ENCODE assay signal across 8 cellular contexts in genomic region chr22:38788417-38788816, GRCh38. TPM values are rescaled to one million over a fixed set of nuclear protein-coding genes. Genes with fewer than 3 reads are reported as not detected.
A peak's percentile ranks its signal among the peaks of the same experiment; 100 is the strongest.
DNase-seq lines count a peak whose midpoint lies in the region; ATAC-seq and TF ChIP-seq lines count a peak whose summit lies in the region.

No MANE protein-coding gene starts in this region.

- H3K9me3 Mint-ChIP-seq in MCF 10A (ENCODE audit: unreplicated experiment), result no peaks in the 10 kb centered on the region

- H3K27me3 Mint-ChIP-seq in MCF 10A (ENCODE audit: insufficient read depth, unreplicated experiment), result no peaks in the 10 kb centered on the region

- H3K36me3 Mint-ChIP-seq in MCF 10A (ENCODE audit: insufficient read depth, unreplicated experiment), result peaks cover 19% of the 10 kb centered on the region

- TF ChIP-seq CTCF in MCF 10A (IDR thresholded peaks at IDR 0.05; ENCODE audit: unreplicated experiment) (no peak), right lobe of liver (IDR thresholded peaks at IDR 0.05) (no peak), tibial artery (IDR thresholded peaks at IDR 0.05) (no peak)

- H3K9me3 ChIP-seq in right lobe of liver (no peaks in the 10 kb centered on the region), tibial artery (no peaks in the 10 kb centered on the region)

- H3K4me1 ChIP-seq in right lobe of liver (no peaks in the 10 kb centered on the region), tibial artery (peaks cover 0 to 50% (median 21%) of the 10 kb centered on the region in 4 donors)

- TF ChIP-seq POLR2A in right lobe of liver (IDR thresholded peaks at IDR 0.05), result no peak

- peak overlapping the region; percentile 51 for H3K27ac Mint-ChIP-seq in MCF 10A (ENCODE audit: low read depth, unreplicated experiment)

- H3K27me3 ChIP-seq in right lobe of liver (no peaks in the 10 kb centered on the region), tibial artery (no peaks in the 10 kb centered on the region), H7 (ENCODE audit: control insufficient read depth, insufficient read depth, low read length) (no peaks in the 10 kb centered on the region)

- H3K4me3 ChIP-seq in right lobe of liver (no peak overlapping the region), tibial artery (no peak overlapping the region), H7 (ENCODE audit: insufficient read depth, low read depth, low read length) (no peak overlapping the region)

- POLR2A ChIA-PET in MCF 10A (lab: Yijun Ruan, JAX), result no interaction called here

- H3K27ac ChIP-seq in right lobe of liver (no peak overlapping the region), tibial artery (peak overlapping the region; percentile 76 to 79)

- CTCF ChIA-PET in MCF 10A (lab: Yijun Ruan, JAX), result no interaction called here

- intact Hi-C loops in MCF 10A (cut with micrococcal nuclease), result no loop called here
- intact Hi-C loops in right lobe of liver (cut with DNase I), result no loop called here
- intact Hi-C loops in tibial artery (cut with DNase I; ENCODE audit: low total_unique reads), result no loop called here

- H3K4me3 Mint-ChIP-seq in MCF 10A (ENCODE audit: unreplicated experiment), result no peak overlapping the region

- WGBS in right lobe of liver (ENCODE audit: insufficient coverage, low coverage, low lambda C conversion rate, missing lambda C conversion rate), result 53% methylated on average over 6 of the region's 6 CpGs

- ATAC-seq in right lobe of liver, result peak; percentile 60 to 88 (median 74)
- no peak for ATAC-seq in HG02571 (IDR thresholded peaks at IDR 0.05; ENCODE audit: unreplicated experiment)

- H3K36me3 ChIP-seq in right lobe of liver (peaks cover 0 to 2% (median 0%) of the 10 kb centered on the region in 4 donors), tibial artery (peaks cover 0 to 22% (median 8%) of the 10 kb centered on the region in 3 donors), H7 (replicated peaks; ENCODE audit: control insufficient read depth, insufficient read depth, low read length) (no peaks in the 10 kb centered on the region)

- peaks cover 19% of the 10 kb centered on the region for H3K4me1 Mint-ChIP-seq in MCF 10A (ENCODE audit: insufficient read depth, unreplicated experiment)

- DNase-seq in LHCN-M2 (ENCODE audit: low read depth) (peak; percentile 97), MCF 10A (ENCODE audit: unreplicated experiment) (peak; percentile 69), right lobe of liver (no peak), tibial artery (peak; percentile 64 to 78), H7 (no peak), COR-L47 (lab: John Stamatoyannopoulos, UW) (no peak)
- DNase-seq in stimulated activated CD4-positive, alpha-beta T cell treated with anti-CD3 and anti-CD28 coated beads, Interleukin-4, amount 100 ng/mL, for 24 hours, result no peak

- no TSS peak for BruUV-seq in MCF 10A (replicated peaks; lab: Mats Ljungman, UMichigan)

RNA-seq across cellular contexts. Expression of gene DNAL4, which starts 5.5 kb away (rescaled TPM):
- total RNA-seq in LHCN-M2 (2014; rRNA removed), result 19.0 and 22.6 TPM in 2 replicates
- polyA plus RNA-seq in LHCN-M2 (2012), result 17.5 TPM
- total RNA-seq in MCF 10A (2022), result 18.3 and 30.3 TPM in 2 replicates
- 1 to 10 TPM; 2.0 to 6.2 (median 5.1) TPM for total RNA-seq in right lobe of liver
- 19.0 and 26.8 TPM in 2 replicates for total RNA-seq in H7 (2014; rRNA removed; shearing (Covaris generic))

RNA-seq across cellular contexts. Expression of gene SUN2, which starts 32.6 kb away (rescaled TPM):
- 136 and 140 TPM in 2 replicates for total RNA-seq in LHCN-M2 (2014; rRNA removed)
- 58.4 TPM for polyA plus RNA-seq in LHCN-M2 (2012)
- 51.9 and 66.8 TPM in 2 replicates for total RNA-seq in MCF 10A (2022)
- 100 to 1,000 TPM; 104 to 174 (median 144) TPM for total RNA-seq in right lobe of liver
- total RNA-seq in H7 (2014; rRNA removed; shearing (Covaris generic)), result 31.8 and 33.4 TPM in 2 replicates

RNA-seq across cellular contexts. Expression of gene NPTXR, which starts 55.4 kb away (rescaled TPM):
- total RNA-seq in LHCN-M2 (2014; rRNA removed) (0.06 and 0.23 TPM in 2 replicates), MCF 10A (2022) (0.93 and 0.96 TPM in 2 replicates), right lobe of liver (under 1 TPM; 0.18 to 0.68 (median 0.28) TPM)
- polyA plus RNA-seq in LHCN-M2 (2012), result 0.38 TPM
- total RNA-seq in H7 (2014; rRNA removed; shearing (Covaris generic)), result 3.6 and 3.7 TPM in 2 replicates

Comparison
In these comparisons a context has a peak if more than half of its experiments do, and no peak if none do; other contexts are left out.
1. DNase-seq: peak in LHCN-M2 (single experiment), MCF 10A (single experiment) and tibial artery (2 of 2); none in right lobe of liver (0 of 3), stimulated activated CD4-positive, alpha-beta T cell treated with anti-CD3 and anti-CD28 coated beads, Interleukin-4, amount 100 ng/mL, for 24 hours (single experiment), H7 (single experiment) and COR-L47 (single experiment).
2. H3K27ac ChIP-seq: peak in tibial artery (2 of 2); none in right lobe of liver (0 of 3).